8 cellular contexts compared by ENCODE assay signal in the genomic region with DNA sequence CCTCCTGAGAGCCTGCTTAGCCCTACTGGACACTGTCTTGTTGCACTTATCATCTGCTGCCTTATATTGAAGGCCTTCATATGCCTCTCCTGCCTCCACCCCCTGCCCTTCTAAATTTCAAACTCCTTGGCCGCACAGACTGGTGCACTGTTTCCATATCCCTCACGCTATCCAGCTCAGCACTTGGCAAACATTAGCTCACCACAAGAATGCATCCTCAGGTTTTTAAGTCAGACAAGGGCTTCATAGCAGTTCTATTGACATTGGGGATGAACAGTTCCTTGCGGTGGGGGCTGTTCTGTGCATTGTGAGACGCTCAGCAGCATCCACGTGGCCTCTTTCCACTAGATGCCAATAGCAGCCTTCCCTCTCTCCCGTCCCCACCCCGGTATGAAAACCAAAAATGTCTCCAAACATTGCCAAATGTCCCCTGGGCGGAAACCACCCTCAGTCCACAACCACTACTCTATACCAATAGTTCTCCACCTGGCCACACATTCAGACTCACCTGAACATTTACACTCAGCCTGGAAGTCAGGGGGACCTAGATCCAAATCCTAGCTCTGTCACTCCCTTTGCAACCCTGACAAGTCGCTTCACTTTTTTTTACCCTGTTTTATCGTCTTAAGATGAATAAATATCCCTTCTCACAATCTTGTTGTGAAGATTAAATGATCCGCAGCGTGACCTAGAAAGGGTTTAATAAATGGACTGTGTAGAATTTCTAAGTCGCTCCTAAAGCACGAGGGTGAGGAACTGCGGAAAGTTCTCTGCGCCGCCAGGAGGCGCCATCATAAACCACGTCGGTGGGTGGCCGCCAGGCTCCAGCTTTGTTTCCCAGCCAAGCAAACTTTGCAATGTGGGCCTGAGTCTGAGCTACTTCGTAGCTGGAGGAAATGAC. TPM values are rescaled to one million over a fixed set of nuclear protein-coding genes. Genes with fewer than 3 reads are reported as not detected.
DNase-seq lines count a peak whose midpoint lies in the region; ATAC-seq, FAIRE-seq and TF ChIP-seq lines count a peak whose summit lies in the region.

No MANE protein-coding gene starts in this region.

- no peaks in the 10 kb centered on the region for H3K9me1 ChIP-seq in endothelial cell of umbilical vein (replicated peaks; ENCODE audit: control insufficient read depth, extremely low read depth, insufficient read depth, low read length)

- intact Hi-C loops in endothelial cell of umbilical vein (cut with micrococcal nuclease), result loop anchor here (1.0 to 5.0 kb wide), 3 partner anchors 29 to 159 kb away; no protein-coding TSS in a partner anchor

- H3K4me3 Mint-ChIP-seq in naive thymus-derived CD8-positive, alpha-beta T cell, result no peak overlapping the region

- dilution Hi-C loops in endothelial cell of umbilical vein (cut with MboI; ENCODE audit: extremely low pct_ligation_motif_present, low sequenced_read_pairs), result no loop called here

- peak overlapping the region in 1 of 10 donors; percentile 42 for H3K27ac Mint-ChIP-seq in naive thymus-derived CD8-positive, alpha-beta T cell

- H3K27ac ChIP-seq in endothelial cell of umbilical vein (ENCODE audit: insufficient read depth, low read depth, low read length), result no peak overlapping the region

- H3K9ac ChIP-seq in endothelial cell of umbilical vein (replicated peaks; ENCODE audit: extremely low read depth, insufficient read depth, low read length), result no peak overlapping the region

- no peaks in the 10 kb centered on the region for H3K4me1 ChIP-seq in endothelial cell of umbilical vein (ENCODE audit: control insufficient read depth, extremely low read depth, insufficient read depth, low read length)

- H3K4me2 ChIP-seq in endothelial cell of umbilical vein (ENCODE audit: insufficient read depth, low read length), result no peak overlapping the region

- H2AFZ ChIP-seq in endothelial cell of umbilical vein (ENCODE audit: low read depth, low read length), result no peak overlapping the region

- POLR2A ChIA-PET in endothelial cell of umbilical vein (lab: Charles Lee), result no interaction called here
- POLR2A ChIA-PET in naive thymus-derived CD8-positive, alpha-beta T cell (lab: Charles Lee), result no interaction called here

- DNase-seq in GM06990 (ENCODE audit: extremely low read depth, insufficient read length) (peak; percentile 50), NAMALWA (ENCODE audit: low spot score) (peak; percentile 77), endothelial cell of umbilical vein (ENCODE audit: low read depth, low spot score) (peak; percentile 46), SK-N-DZ (ENCODE audit: low spot score) (no peak)
- DNase-seq in activated CD4-positive, alpha-beta T cell treated with anti-CD3 and anti-CD28 coated beads, Interleukin-2, amount 50 U/mL, for 4 hours, result peak; percentile 35 to 40
- DNase-seq in naive thymus-derived CD8-positive, alpha-beta T cell, result peak in 9 of 10 donors; percentile 16 to 54 (median 37)

- H3K4me1 Mint-ChIP-seq in naive thymus-derived CD8-positive, alpha-beta T cell, result peaks cover 2 to 12% (median 5%) of the 10 kb centered on the region in 4 donors

- peak; percentile 56 to 69 for ATAC-seq in naive thymus-derived CD8-positive, alpha-beta T cell
- ATAC-seq in HG03097 (IDR thresholded peaks at IDR 0.05; ENCODE audit: low FRiP score, unreplicated experiment) (no peak), GM21360 (IDR thresholded peaks at IDR 0.05; ENCODE audit: unreplicated experiment) (no peak)

- no peaks in the 10 kb centered on the region for H3K9me3 Mint-ChIP-seq in naive thymus-derived CD8-positive, alpha-beta T cell

- no peak for TF ChIP-seq POLR2A in endothelial cell of umbilical vein (IDR thresholded peaks at IDR 0.05; ENCODE audit: low read depth, low read length)

- H3K4me3 ChIP-seq in GM06990 (replicated peaks; ENCODE audit: low read depth, low read length) (no peak overlapping the region), endothelial cell of umbilical vein (replicated peaks in 1 of 3; ENCODE audit: insufficient read depth in 1 of 3, low read depth in 1 of 3, low read length in 3 of 3) (no peak overlapping the region)

- no peaks in the 10 kb centered on the region for H4K20me1 ChIP-seq in endothelial cell of umbilical vein (replicated peaks; ENCODE audit: control insufficient read depth, extremely low read depth, insufficient read depth, low read length)

- no peaks in the 10 kb centered on the region for H3K36me3 Mint-ChIP-seq in naive thymus-derived CD8-positive, alpha-beta T cell

- peaks cover 19 to 64% (median 32%) of the 10 kb centered on the region in 5 donors for H3K27me3 Mint-ChIP-seq in naive thymus-derived CD8-positive, alpha-beta T cell

- H3K27me3 ChIP-seq in GM06990 (replicated peaks; ENCODE audit: control insufficient read depth, insufficient read depth, low read length) (peaks cover 2% of the 10 kb centered on the region), endothelial cell of umbilical vein (ENCODE audit: control insufficient read depth in 2 of 2, insufficient read depth in 2 of 2, low read length in 2 of 2) (peaks cover 0 to 4% of the 10 kb centered on the region in 2 experiments)

- H3K9me3 ChIP-seq in endothelial cell of umbilical vein (replicated peaks; ENCODE audit: control insufficient read depth, insufficient read depth, low read length), result no peaks in the 10 kb centered on the region

- TF ChIP-seq CTCF in GM06990 (IDR thresholded peaks at IDR 0.05; ENCODE audit: insufficient read depth, low read length, poor library complexity, severe bottlenecking), result peak; percentile 85
- peak; percentile 78 to 83 for TF ChIP-seq CTCF in endothelial cell of umbilical vein (IDR thresholded peaks at IDR 0.05; ENCODE audit: extremely low read depth in 1 of 2, insufficient read depth in 1 of 2, low read depth in 1 of 2, low read length in 2 of 2)

- no TSS peak for BruUV-seq in endothelial cell of umbilical vein (replicated peaks; lab: Mats Ljungman, UMichigan)

- CTCF ChIA-PET in endothelial cell of umbilical vein (lab: Charles Lee), result interaction anchor here (0.6 to 6.1 kb wide), 30 partner anchors 9 to 1619 kb away, joined by 3 to 160 read pairs (median 4); partner anchors contain the start of gene RPS19

- H3K79me2 ChIP-seq in endothelial cell of umbilical vein (ENCODE audit: control insufficient read depth, insufficient read depth, low read length), result no peaks in the 10 kb centered on the region

- FAIRE-seq in endothelial cell of umbilical vein (lab: Jason Lieb, UNC), result peak; percentile 63

- H3K36me3 ChIP-seq in GM06990 (ENCODE audit: control insufficient read depth, insufficient read depth, low read length) (no peaks in the 10 kb centered on the region), endothelial cell of umbilical vein (ENCODE audit: control insufficient read depth in 2 of 2, extremely low read depth in 1 of 2, insufficient read depth in 2 of 2, low read length in 2 of 2) (no peaks in the 10 kb centered on the region)

RNA-seq across cellular contexts. Expression of gene CEACAM3, which starts 3.6 kb away (rescaled TPM):
- total RNA-seq in endothelial cell of umbilical vein, result not detected in 2 replicates
- polyA plus RNA-seq in endothelial cell of umbilical vein, result not detected in 2 replicates
- not detected in 2 replicates for polyA plus RNA-seq in endothelial cell of umbilical vein (2011; cell fraction: cytosol; rRNA removed)
- not detected in 2 replicates for polyA plus RNA-seq in endothelial cell of umbilical vein (2011; cell fraction: nucleus; rRNA removed)
- polyA plus RNA-seq in endothelial cell of umbilical vein (2012), result not detected in 2 replicates
- not detected in 2 replicates for polyA minus RNA-seq in endothelial cell of umbilical vein
- not detected for polyA minus RNA-seq in endothelial cell of umbilical vein (2011; cell fraction: cytosol; rRNA and poly(A)+ RNA removed)
- not detected in 2 replicates for polyA minus RNA-seq in endothelial cell of umbilical vein (2011; cell fraction: nucleus; rRNA and poly(A)+ RNA removed)
- total RNA-seq in naive thymus-derived CD8-positive, alpha-beta T cell, result not detected
- not detected for polyA plus RNA-seq in naive thymus-derived CD8-positive, alpha-beta T cell
- not detected in 2 replicates for polyA plus RNA-seq in SK-N-DZ (2014; cell fraction: cytosol; rRNA removed)
- not detected in 2 replicates for polyA plus RNA-seq in SK-N-DZ (2014; cell fraction: nucleus; rRNA removed)

RNA-seq across cellular contexts. Expression of gene CEACAM6, which starts 37.4 kb away (rescaled TPM):
- not detected in 2 replicates for total RNA-seq in endothelial cell of umbilical vein
- polyA plus RNA-seq in endothelial cell of umbilical vein, result not detected in 2 replicates
- not detected in 2 replicates for polyA plus RNA-seq in endothelial cell of umbilical vein (2011; cell fraction: cytosol; rRNA removed)
- not detected in 2 replicates for polyA plus RNA-seq in endothelial cell of umbilical vein (2011; cell fraction: nucleus; rRNA removed)
- polyA plus RNA-seq in endothelial cell of umbilical vein (2012), result not detected in 2 replicates
- polyA minus RNA-seq in endothelial cell of umbilical vein, result not detected in 2 replicates
- polyA minus RNA-seq in endothelial cell of umbilical vein (2011; cell fraction: cytosol; rRNA and poly(A)+ RNA removed), result not detected
- polyA minus RNA-seq in endothelial cell of umbilical vein (2011; cell fraction: nucleus; rRNA and poly(A)+ RNA removed), result not detected in 2 replicates
- not detected for total RNA-seq in naive thymus-derived CD8-positive, alpha-beta T cell
- not detected for polyA plus RNA-seq in naive thymus-derived CD8-positive, alpha-beta T cell
- not detected in 2 replicates for polyA plus RNA-seq in SK-N-DZ (2014; cell fraction: cytosol; rRNA removed)
- not detected in 2 replicates for polyA plus RNA-seq in SK-N-DZ (2014; cell fraction: nucleus; rRNA removed)

RNA-seq across cellular contexts. Expression of gene LYPD4, which starts 51.7 kb away (rescaled TPM):
- not detected in 2 replicates for total RNA-seq in endothelial cell of umbilical vein
- not detected in 2 replicates for polyA plus RNA-seq in endothelial cell of umbilical vein
- not detected in 2 replicates for polyA plus RNA-seq in endothelial cell of umbilical vein (2011; cell fraction: cytosol; rRNA removed)
- polyA plus RNA-seq in endothelial cell of umbilical vein (2011; cell fraction: nucleus; rRNA removed), result not detected in 2 replicates
- polyA plus RNA-seq in endothelial cell of umbilical vein (2012), result not detected in 2 replicates
- not detected in 2 replicates for polyA minus RNA-seq in endothelial cell of umbilical vein
- not detected for polyA minus RNA-seq in endothelial cell of umbilical vein (2011; cell fraction: cytosol; rRNA and poly(A)+ RNA removed)
- not detected in 2 replicates for polyA minus RNA-seq in endothelial cell of umbilical vein (2011; cell fraction: nucleus; rRNA and poly(A)+ RNA removed)
- not detected for total RNA-seq in naive thymus-derived CD8-positive, alpha-beta T cell
- not detected for polyA plus RNA-seq in naive thymus-derived CD8-positive, alpha-beta T cell
- polyA plus RNA-seq in SK-N-DZ (2014; cell fraction: cytosol; rRNA removed), result not detected in 2 replicates
- not detected in 2 replicates for polyA plus RNA-seq in SK-N-DZ (2014; cell fraction: nucleus; rRNA removed)

RNA-seq across cellular contexts. Expression of gene DMRTC2, which starts 52.1 kb away (rescaled TPM):
- not detected in 2 replicates for total RNA-seq in endothelial cell of umbilical vein
- not detected in 2 replicates for polyA plus RNA-seq in endothelial cell of umbilical vein
- not detected in 2 replicates for polyA plus RNA-seq in endothelial cell of umbilical vein (2011; cell fraction: cytosol; rRNA removed)
- not detected in 2 replicates for polyA plus RNA-seq in endothelial cell of umbilical vein (2011; cell fraction: nucleus; rRNA removed)
- not detected in 2 replicates for polyA plus RNA-seq in endothelial cell of umbilical vein (2012)
- polyA minus RNA-seq in endothelial cell of umbilical vein, result not detected in 2 replicates
- not detected for polyA minus RNA-seq in endothelial cell of umbilical vein (2011; cell fraction: cytosol; rRNA and poly(A)+ RNA removed)
- not detected in 2 replicates for polyA minus RNA-seq in endothelial cell of umbilical vein (2011; cell fraction: nucleus; rRNA and poly(A)+ RNA removed)
- total RNA-seq in naive thymus-derived CD8-positive, alpha-beta T cell, result not detected
- not detected for polyA plus RNA-seq in naive thymus-derived CD8-positive, alpha-beta T cell
- polyA plus RNA-seq in SK-N-DZ (2014; cell fraction: cytosol; rRNA removed), result not detected in 2 replicates
- not detected in 2 replicates for polyA plus RNA-seq in SK-N-DZ (2014; cell fraction: nucleus; rRNA removed)

Comparison
In these comparisons a context has a peak if more than half of its experiments do, and no peak if none do; other contexts are left out.
1. ATAC-seq: peak in naive thymus-derived CD8-positive, alpha-beta T cell (2 of 2); none in HG03097 (single experiment) and GM21360 (single experiment).